17 cellular contexts compared by ENCODE assay signal in genomic region chr19:32497386-32497785, GRCh38.
A peak's percentile ranks its signal among the peaks of the same experiment; 100 is the strongest.
DNase-seq lines count a peak whose midpoint lies in the region; TF ChIP-seq lines count a peak whose summit lies in the region.
"Had no signal": no experiment of that assay in that cellular context is flagged by ENCODE, and none has a peak within 500 bp of the region (broad histone marks: within the 10 kb centered on the region; RNA-seq: fewer than 3 reads in every experiment).

No MANE protein-coding gene starts in this region.

- CTCF ChIA-PET in HEK293 (lab: Yijun Ruan, JAX) = interaction anchor here (0.8 kb wide), 1 partner anchor 23 kb away, joined by 6 read pairs; no protein-coding TSS in a partner anchor

- no peak overlapping the region for H3K9ac ChIP-seq in parathyroid adenoma
- H3K9ac ChIP-seq: BLaER1 had no signal

- POLR2A ChIA-PET in HEK293 (lab: Yijun Ruan, JAX) = no interaction called here

- H3K9me3 ChIP-seq in HEK293 (ENCODE audit: control insufficient read depth, insufficient read depth, low read depth, low read length) (no peaks in the 10 kb centered on the region; the same call in none of the 2 replicates), esophagus muscularis mucosa (no peaks in the 10 kb centered on the region), parathyroid adenoma (ENCODE audit: control insufficient read depth, low read length) (no peaks in the 10 kb centered on the region), Peyer's patch (no peaks in the 10 kb centered on the region)
- H3K9me3 ChIP-seq: BLaER1 had no signal

- intact Hi-C loops in esophagus muscularis mucosa (cut with DNase I) = no loop called here

- WGBS in esophagus muscularis mucosa = 80% methylated on average over 10 of the region's 10 CpGs

- H3K4me3 ChIP-seq in HEK293 (ENCODE audit: low read depth, low read length) (no peak overlapping the region), esophagus muscularis mucosa (no peak overlapping the region), parathyroid adenoma (ENCODE audit: low read depth, low read length) (no peak overlapping the region), Peyer's patch (no peak overlapping the region)
- H3K4me3 ChIP-seq: BLaER1, GM23338 had no signal

- H3K36me3 ChIP-seq in HEK293 (ENCODE audit: control insufficient read depth in 2 of 2, insufficient read depth in 1 of 2, low read length in 2 of 2) = no peaks in the 10 kb centered on the region
- no peaks in the 10 kb centered on the region for H3K36me3 ChIP-seq in esophagus muscularis mucosa
- no peaks in the 10 kb centered on the region for H3K36me3 ChIP-seq in parathyroid adenoma (ENCODE audit: control insufficient read depth, insufficient read depth, low read length)
- H3K36me3 ChIP-seq in Peyer's patch = no peaks in the 10 kb centered on the region
- H3K36me3 ChIP-seq: BLaER1 had no signal

- no peak for TF ChIP-seq EP300 in esophagus muscularis mucosa (IDR thresholded peaks at IDR 0.05)

- H3K27ac ChIP-seq in HEK293 (ENCODE audit: extremely low read depth, low read depth, low read length) (no peak overlapping the region), esophagus muscularis mucosa (replicated peaks in 1 of 4) (no peak overlapping the region), parathyroid adenoma (peak overlapping the region; percentile 68), Peyer's patch (no peak overlapping the region)
- H3K27ac ChIP-seq: 22Rv1, BLaER1, C4-2B had no signal

- H3K27me3 ChIP-seq in esophagus muscularis mucosa (no peaks in the 10 kb centered on the region), parathyroid adenoma (ENCODE audit: control insufficient read depth, insufficient read depth, low read length) (no peaks in the 10 kb centered on the region), Peyer's patch (no peaks in the 10 kb centered on the region)
- H3K27me3 ChIP-seq: BLaER1 had no signal

- peak overlapping the region; percentile 49 for H2AFZ ChIP-seq in parathyroid adenoma
- H2AFZ ChIP-seq: GM23338 had no signal

- H3K4me1 ChIP-seq in HEK293 (ENCODE audit: control insufficient read depth, insufficient read depth, low read length) (no peaks in the 10 kb centered on the region), esophagus muscularis mucosa (no peaks in the 10 kb centered on the region), parathyroid adenoma (peaks cover 23% of the 10 kb centered on the region), Peyer's patch (no peaks in the 10 kb centered on the region)
- H3K4me1 ChIP-seq: BLaER1 had no signal

- peak; percentile 72 for DNase-seq in esophagus muscularis mucosa (ENCODE audit: extremely low spot score)
- no peak for DNase-seq in Peyer's patch
- DNase-seq in NCI-H510A treated with DMSO at 0.1 percent for 48 hours (lab: John Stamatoyannopoulos, UW) = no peak
- no peak for DNase-seq in stimulated activated CD4-positive, alpha-beta T cell treated with anti-CD3 and anti-CD28 coated beads, Interleukin-2, amount 100 ng/mL, for 48 hours
- DNase-seq: CD4-positive, CD25-positive, alpha-beta regulatory T cell; CD8-positive, alpha-beta T cell; DMS53; DMS79 treated with DMSO at 0.1 percent for 48 hours; GF-D8; H9; HFFc6 had no signal

- H3K4me2 ChIP-seq in parathyroid adenoma (ENCODE audit: low read length) = peak overlapping the region; percentile 44
- H3K4me2 ChIP-seq: BLaER1, GM23338 had no signal

- no peaks in the 10 kb centered on the region for H3K79me2 ChIP-seq in parathyroid adenoma

- TF ChIP-seq POLR2A in esophagus muscularis mucosa (IDR thresholded peaks at IDR 0.05; ENCODE audit: low read depth) = no peak
- no peak for TF ChIP-seq POLR2A in Peyer's patch (IDR thresholded peaks at IDR 0.05)

- no peak for TF ChIP-seq CTCF in HEK293 (tag by site-specific recombination; IDR thresholded peaks at IDR 0.05)
- TF ChIP-seq CTCF in esophagus muscularis mucosa (IDR thresholded peaks at IDR 0.05) = no peak
- peak; percentile 21 for TF ChIP-seq CTCF in parathyroid adenoma (IDR thresholded peaks at IDR 0.05)
- no peak for TF ChIP-seq CTCF in Peyer's patch (IDR thresholded peaks at IDR 0.05)

TF ChIP-seq in HEK293, 187 proteins besides CTCF, POLR2A, EP300 and RAD21:
- 0 out of 2 replicates have a peak, but pooled peaks have one; percentile 15 for TF ChIP-seq SCRT2 (tag by site-specific recombination; IDR thresholded peaks at IDR 0.05)
- no peak for TF ChIP-seq ZNF488 (tag by site-specific recombination; IDR thresholded peaks at IDR 0.05)
TF ChIP-seq in HEK293: peak in this region for 1.
